Comparison of ENCODE assay signal across 6 cellular contexts in the genomic region with DNA sequence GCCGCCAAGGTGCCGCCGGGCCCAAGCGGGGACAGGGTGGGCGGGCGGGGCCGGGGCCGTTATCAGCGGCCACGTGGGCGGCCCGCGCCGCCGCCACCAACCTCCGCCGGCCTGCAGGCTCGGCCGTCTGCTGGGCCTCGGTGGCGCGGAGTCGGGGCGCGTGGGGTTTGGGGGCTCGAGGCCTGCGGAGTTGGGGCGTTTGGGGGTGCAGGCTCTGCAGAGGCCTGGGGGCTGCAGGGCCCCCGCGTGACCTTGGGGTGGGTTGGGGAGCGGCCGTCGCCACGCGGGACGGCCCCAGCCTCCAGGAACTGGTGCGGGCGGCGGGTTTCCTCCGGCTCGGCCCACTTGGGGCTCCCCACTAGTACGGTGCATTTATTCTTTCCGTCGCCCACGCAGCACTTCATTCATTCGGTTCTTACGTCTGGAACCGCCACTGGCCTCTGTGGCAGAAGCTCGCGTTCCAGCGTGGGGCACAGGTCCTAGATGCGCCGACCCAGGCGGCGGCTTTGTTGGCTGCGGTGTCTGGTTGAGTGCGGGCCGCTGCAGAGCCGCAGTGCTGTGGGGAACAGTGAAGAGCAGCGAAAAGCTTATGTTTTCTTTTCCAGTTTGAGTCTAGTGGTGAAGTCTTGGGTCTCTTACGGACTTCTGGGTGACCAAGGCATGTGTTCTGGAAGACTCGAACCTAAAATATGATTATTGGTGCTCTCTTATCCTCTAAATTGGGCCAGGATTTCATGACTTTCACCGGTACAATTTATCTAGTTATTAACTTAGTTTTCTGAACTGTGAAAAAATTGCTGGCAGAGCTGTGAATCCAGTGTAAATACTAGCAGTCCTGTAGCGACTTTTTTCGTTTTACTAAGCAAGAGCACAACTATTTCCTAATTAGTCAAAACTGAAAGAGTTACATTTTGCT.
DNase-seq lines count a peak whose midpoint lies in the region; ATAC-seq lines count a peak whose summit lies in the region.

No MANE protein-coding gene starts in this region.

- peak; percentile 13 for ATAC-seq in HG02588 (IDR thresholded peaks at IDR 0.05; ENCODE audit: unreplicated experiment)
- ATAC-seq in activated CD4-positive, CD25-positive, alpha-beta regulatory T cell treated with anti-CD3 and anti-CD28 coated beads, Interleukin-2, amount 50 U/mL, for 24 hours = peak; percentile 30 to 42

- DNase-seq in CD1c-positive myeloid dendritic cell (ENCODE audit: extremely low spot score) (peak; percentile 58), fibroblast of peridontal ligament (ENCODE audit: extremely low read depth) (peak; percentile 7), SHP77 (lab: John Stamatoyannopoulos, UW) (no peak)
- peak; percentile 88 for DNase-seq in stimulated activated CD4-positive, alpha-beta T cell treated with anti-CD3 and anti-CD28 coated beads, Interleukin-1b, Interleukin-23, amount 100 ng/mL, for 48 hours

Comparison
In these comparisons a context has a peak if more than half of its experiments do, and no peak if none do; other contexts are left out.
1. DNase-seq: peak in CD1c-positive myeloid dendritic cell (single experiment), fibroblast of peridontal ligament (single experiment) and stimulated activated CD4-positive, alpha-beta T cell treated with anti-CD3 and anti-CD28 coated beads, Interleukin-1b, Interleukin-23, amount 100 ng/mL, for 48 hours (single experiment); none in SHP77 (0 of 2).